Comparison of ENCODE assay signal across 13 cellular contexts in genomic region chr22:26648761-26649363, GRCh38. TPM values are rescaled to one million over a fixed set of nuclear protein-coding genes. Genes with fewer than 3 reads are reported as not detected.
DNase-seq lines count a peak whose midpoint lies in the region; ATAC-seq and TF ChIP-seq lines count a peak whose summit lies in the region.
"Had no signal": no experiment of that assay in that cellular context is flagged by ENCODE, and none has a peak within 500 bp of the region (broad histone marks: within the 10 kb centered on the region; RNA-seq: fewer than 3 reads in every experiment).

No MANE protein-coding gene starts in this region.

- no peak overlapping the region for H3K4ac ChIP-seq in mesenchymal stem cell (ENCODE audit: low read depth in 1 of 2, low read length in 2 of 2)

- in situ Hi-C loops in KBM-7 (cut with MboI; ENCODE audit: low pct_unique_long_range_greater_than_20kb, low sequenced_read_pairs): no loop called here

- peak overlapping the region; percentile 46 for H3K27ac Mint-ChIP-seq in WTC11
- H3K27ac Mint-ChIP-seq: stimulated activated naive CD8-positive, alpha-beta T cell treated with anti-CD3 and anti-CD28 coated beads, Interleukin-15, Interleukin-2, amounts not matched to agents 100 ng/mL and 50 ng/mL, for 24 hours had no signal

- H3K18ac ChIP-seq in mesenchymal stem cell (ENCODE audit: low read depth in 1 of 2, low read length in 2 of 2): no peak overlapping the region

- H3K4me3 ChIP-seq in mesenchymal stem cell (ENCODE audit: insufficient read depth in 1 of 2, low read depth in 1 of 2, low read length in 2 of 2): no peak overlapping the region
- no peak overlapping the region for H3K4me3 ChIP-seq in MG63
- H3K4me3 ChIP-seq: left ventricle myocardium inferior, skin epidermis had no signal

- no peak overlapping the region for H4K91ac ChIP-seq in mesenchymal stem cell (ENCODE audit: low read length)

- TF ChIP-seq CTCF in WTC11 (IDR thresholded peaks at IDR 0.05): no peak

- no peak overlapping the region for H3K23ac ChIP-seq in mesenchymal stem cell (ENCODE audit: low read length in 2 of 2)

- no peaks in the 10 kb centered on the region for H3K79me1 ChIP-seq in mesenchymal stem cell (replicated peaks; ENCODE audit: low read length, poor library complexity, severe bottlenecking)

- H2BK120ac ChIP-seq in mesenchymal stem cell (ENCODE audit: low read depth, low read length): no peak overlapping the region

- no peaks in the 10 kb centered on the region for H3K9me3 Mint-ChIP-seq in WTC11
- H3K9me3 Mint-ChIP-seq: stimulated activated naive CD8-positive, alpha-beta T cell treated with anti-CD3 and anti-CD28 coated beads, Interleukin-15, Interleukin-2, amounts not matched to agents 100 ng/mL and 50 ng/mL, for 24 hours had no signal

- H3K36me3 ChIP-seq in mesenchymal stem cell (ENCODE audit: control insufficient read depth in 1 of 2, insufficient read depth in 2 of 2, low read depth in 1 of 2, low read length in 2 of 2): no peaks in the 10 kb centered on the region
- no peaks in the 10 kb centered on the region for H3K36me3 ChIP-seq in MG63
- H3K36me3 ChIP-seq: left ventricle myocardium inferior had no signal

- no peak overlapping the region for H2AK5ac ChIP-seq in mesenchymal stem cell (ENCODE audit: low read length, severe bottlenecking)

- no peak overlapping the region for H2BK15ac ChIP-seq in mesenchymal stem cell (ENCODE audit: low read depth, poor library complexity, severe bottlenecking)

- peaks cover 3% of the 10 kb centered on the region for H3K9me3 ChIP-seq in mesenchymal stem cell (ENCODE audit: control insufficient read depth, low read length)
- no peaks in the 10 kb centered on the region for H3K9me3 ChIP-seq in MG63
- H3K9me3 ChIP-seq: left ventricle myocardium inferior had no signal

- H3K27me3 ChIP-seq in mesenchymal stem cell (ENCODE audit: control insufficient read depth in 1 of 2, insufficient read depth in 1 of 2, low read length in 2 of 2) (peaks cover 59 to 92% of the 10 kb centered on the region in 2 experiments), MG63 (peaks cover 11% of the 10 kb centered on the region)

- POLR2A ChIA-PET in WTC11 (lab: Charles Lee): no interaction called here

- CTCF ChIA-PET in WTC11 (lab: Charles Lee): no interaction called here

- no peak overlapping the region for H2BK12ac ChIP-seq in mesenchymal stem cell (ENCODE audit: low read length in 2 of 2)

- no peak overlapping the region for H2BK5ac ChIP-seq in mesenchymal stem cell (ENCODE audit: low read depth, low read length, poor library complexity, severe bottlenecking)

- no peak overlapping the region for H2AFZ ChIP-seq in mesenchymal stem cell (ENCODE audit: low read depth, low read length)

- ATAC-seq in WTC11: no peak
- no peak for ATAC-seq in GM18907 (IDR thresholded peaks at IDR 0.05; ENCODE audit: unreplicated experiment)

- no peak overlapping the region for H3K14ac ChIP-seq in mesenchymal stem cell (ENCODE audit: low read length in 2 of 2)

- peak overlapping the region; percentile 53; the same call in 1 of the 2 replicates for H3K4me3 Mint-ChIP-seq in WTC11

- H3K4me1 ChIP-seq in mesenchymal stem cell (ENCODE audit: control insufficient read depth, insufficient read depth, low read depth, low read length): peaks cover 16% of the 10 kb centered on the region

- peaks cover 65% of the 10 kb centered on the region for H3K4me1 Mint-ChIP-seq in WTC11

- no peak overlapping the region for H4K8ac ChIP-seq in mesenchymal stem cell (ENCODE audit: low read length)

- peaks cover 11% of the 10 kb centered on the region for H3K27me3 Mint-ChIP-seq in WTC11 (ENCODE audit: low read depth)
- H3K27me3 Mint-ChIP-seq: stimulated activated naive CD8-positive, alpha-beta T cell treated with anti-CD3 and anti-CD28 coated beads, Interleukin-15, Interleukin-2, amounts not matched to agents 100 ng/mL and 50 ng/mL, for 24 hours had no signal

- WGBS in mesenchymal stem cell: 82% methylated on average over 4 of the region's 4 CpGs

- DNase-seq in NCI-H2029 treated with DMSO at 0.1 percent for 48 hours (lab: John Stamatoyannopoulos, UW) (peak; percentile 18), NCI-H2029 (lab: John Stamatoyannopoulos, UW) (no peak), KBM-7 (peak; percentile 58), WTC11 (ENCODE audit: low spot score) (no peak), mesenchymal stem cell (peak; percentile 27), MG63 (no peak), C1 segment of cervical spinal cord (lab: John Stamatoyannopoulos, UW) (no peak)
- DNase-seq: left ventricle myocardium inferior, T1000 had no signal

- H3K9ac ChIP-seq in mesenchymal stem cell (ENCODE audit: low read length): no peak overlapping the region

- no peaks in the 10 kb centered on the region for H3K36me3 Mint-ChIP-seq in WTC11

- no peak overlapping the region for H3K27ac ChIP-seq in mesenchymal stem cell (ENCODE audit: low read length, poor library complexity, severe bottlenecking)
- H3K27ac ChIP-seq: left ventricle myocardium inferior had no signal

- H3K4me2 ChIP-seq in mesenchymal stem cell (ENCODE audit: low read length, poor library complexity, severe bottlenecking): no peak overlapping the region

TF ChIP-seq in WTC11, 78 proteins besides CTCF, POLR2A, EP300 and RAD21:
- no peak for TF ChIP-seq ZSCAN18 (CRISPR knock-in tag; IDR thresholded peaks at IDR 0.05)
- TF ChIP-seq USF2 (CRISPR knock-in tag; IDR thresholded peaks at IDR 0.05): no peak
- TF ChIP-seq ERG (CRISPR knock-in tag; IDR thresholded peaks at IDR 0.05): no peak

RNA-seq across cellular contexts. Expression of gene MIAT, which starts 8.5 kb away (rescaled TPM):
- total RNA-seq in WTC11 (2021): 50.7 to 61.6 TPM (median 58.2 TPM) in 3 replicates
- 0.08 TPM for polyA plus RNA-seq in mesenchymal stem cell (2013, experiment 1 of 2)
- polyA plus RNA-seq in mesenchymal stem cell (2013, experiment 2 of 2): 0.14 TPM
- 0.33 TPM in 1 of 2 replicates, not detected in the other for total RNA-seq in MG63 (2014; rRNA removed; shearing (Covaris generic); ENCODE audit: low replicate concordance)

RNA-seq across cellular contexts. Expression of gene CRYBA4, which starts 27.1 kb away (rescaled TPM):
- total RNA-seq in WTC11 (2021): 0.53 to 1.1 TPM (median 0.81 TPM) in 3 replicates
- not detected for polyA plus RNA-seq in mesenchymal stem cell (2013, experiment 1 of 2)
- polyA plus RNA-seq in mesenchymal stem cell (2013, experiment 2 of 2): not detected
- not detected in 2 replicates for total RNA-seq in MG63 (2014; rRNA removed; shearing (Covaris generic); ENCODE audit: low replicate concordance)
- total RNA-seq: left ventricle myocardium inferior had no signal
- polyA plus RNA-seq: esophagus had no signal

RNA-seq across cellular contexts. Expression of gene CRYBB1, which starts 31.0 kb away (rescaled TPM):
- 4.0 to 5.1 TPM (median 4.6 TPM) in 3 replicates for total RNA-seq in WTC11 (2021)
- polyA plus RNA-seq in mesenchymal stem cell (2013, experiment 1 of 2): not detected
- not detected for polyA plus RNA-seq in mesenchymal stem cell (2013, experiment 2 of 2)
- total RNA-seq in MG63 (2014; rRNA removed; shearing (Covaris generic); ENCODE audit: low replicate concordance): not detected in 2 replicates

RNA-seq across cellular contexts. Expression of gene TPST2, which starts 58.9 kb away (rescaled TPM):
- total RNA-seq in WTC11 (2021): 57.6 to 84.2 TPM (median 75.0 TPM) in 3 replicates
- polyA plus RNA-seq in mesenchymal stem cell (2013, experiment 1 of 2): 15.3 TPM
- polyA plus RNA-seq in mesenchymal stem cell (2013, experiment 2 of 2): 16.3 TPM
- total RNA-seq in MG63 (2014; rRNA removed; shearing (Covaris generic); ENCODE audit: low replicate concordance): 21.1 and 37.1 TPM in 2 replicates

Comparison
In these comparisons a context has a peak if more than half of its experiments do, and no peak if none do; other contexts are left out.
1. DNase-seq: peak in NCI-H2029 treated with DMSO at 0.1 percent for 48 hours (single experiment), KBM-7 (single experiment) and mesenchymal stem cell (single experiment); none in NCI-H2029 (single experiment), WTC11 (single experiment), MG63 (single experiment) and C1 segment of cervical spinal cord (0 of 14).
2. RNA of gene MIAT, which starts 8.5 kb away (total RNA-seq): 50.7 to 61.6 TPM in WTC11; 0.33 TPM in MG63; every median in the first group is over 10 times any median in the second.